ENCODE assay signal across 11 cellular contexts in genomic region chr19:18254546-18255500, GRCh38. TPM values are rescaled to one million over a fixed set of nuclear protein-coding genes. Genes with fewer than 3 reads are reported as not detected.
A peak's percentile ranks its signal among the peaks of the same experiment; 100 is the strongest.
DNase-seq lines count a peak whose midpoint lies in the region; ATAC-seq and TF ChIP-seq lines count a peak whose summit lies in the region.
"Had no signal": no experiment of that assay in that cellular context is flagged by ENCODE, and none has a peak within 500 bp of the region (broad histone marks: within the 10 kb centered on the region; RNA-seq: fewer than 3 reads in every experiment).

No MANE protein-coding gene starts in this region.

- no peaks in the 10 kb centered on the region for H3K9me3 ChIP-seq in HUES48 (ENCODE audit: control insufficient read depth, insufficient read depth, low read length)
- H3K9me3 ChIP-seq in left lung = no peaks in the 10 kb centered on the region
- H3K9me3 ChIP-seq: SJCRH30 had no signal

- peak; percentile 73 for ATAC-seq in left lung

- intact Hi-C loops in left lung (cut with DNase I) (loop anchor here in 1 of 2 donors (10.0 kb wide), 1 partner anchor 50 kb away; the partner anchor contains the start of gene RAB3A), head of caudate nucleus (cut with DNase I) (loop anchor here (5.0 kb wide), 2 partner anchors 43 to 58 kb away; no protein-coding TSS in a partner anchor), cardiac septum (cut with DNase I) (loop anchor here (5.0 kb wide), 1 partner anchor 48 kb away; no protein-coding TSS in a partner anchor)

- CTCF ChIA-PET in RWPE1 (lab: Yijun Ruan, JAX) = interaction anchor here (0.6 to 1.1 kb wide), 8 partner anchors 22 to 159 kb away, joined by 3 to 4 read pairs (median 3); no protein-coding TSS in a partner anchor

- TF ChIP-seq CTCF in RWPE1 (conservative IDR thresholded peaks at IDR 0.05; ENCODE audit: low read depth) (peak; percentile 14; the same call in 1 of the 2 replicates), left lung (IDR thresholded peaks at IDR 0.05) (no peak)

- H3K4me3 ChIP-seq in HUES48 (ENCODE audit: low read depth, low read length) (peak overlapping the region; percentile 3; the same call in 1 of the 2 replicates), left lung (no peak overlapping the region)
- H3K4me3 ChIP-seq: SJCRH30 had no signal

- H3K36me3 ChIP-seq in HUES48 (ENCODE audit: control insufficient read depth, insufficient read depth, low read length) (no peaks in the 10 kb centered on the region), left lung (peaks cover 0 to 10% of the 10 kb centered on the region in 2 donors)
- H3K36me3 ChIP-seq: SJCRH30 had no signal

- H3K27ac ChIP-seq in HUES48 (ENCODE audit: low read depth, low read length) = no peak overlapping the region
- no peak overlapping the region for H3K27ac ChIP-seq in RWPE1
- no peak overlapping the region for H3K27ac ChIP-seq in left lung
- H3K27ac ChIP-seq: SJCRH30 had no signal

- H3K27me3 ChIP-seq in HUES48 (ENCODE audit: control insufficient read depth, insufficient read depth, low read length) (peaks cover 7% of the 10 kb centered on the region), left lung (peaks cover 0 to 26% of the 10 kb centered on the region in 2 donors)

- POLR2A ChIA-PET in RWPE1 (lab: Yijun Ruan, JAX; ENCODE audit: low non-redundant PET) = interaction anchor here (0.6 kb wide), 1 partner anchor 1468 kb away, joined by 8 read pairs; no protein-coding TSS in a partner anchor

- DNase-seq in DMS53 (lab: John Stamatoyannopoulos, UW) (peak; percentile 82), RWPE1 (ENCODE audit: low spot score) (no peak), left lung (peak in 1 of 2 donors; percentile 79), head of caudate nucleus (no peak), SW 1271 (lab: John Stamatoyannopoulos, UW) (no peak), cardiac septum (ENCODE audit: low spot score) (no peak), cortex of kidney (lab: John Stamatoyannopoulos, UW) (no peak)
- DNase-seq: cerebellar nuclear complex, retina, SJCRH30 had no signal

- peaks cover 6% of the 10 kb centered on the region for H3K4me1 ChIP-seq in HUES48 (ENCODE audit: control insufficient read depth, insufficient read depth, low read length)
- no peaks in the 10 kb centered on the region for H3K4me1 ChIP-seq in left lung
- H3K4me1 ChIP-seq: SJCRH30 had no signal

- H3K9ac ChIP-seq in HUES48 (ENCODE audit: low read depth, low read length) = no peak overlapping the region

RNA-seq across cellular contexts. Expression of gene IQCN, which starts 19.4 kb away (rescaled TPM):
- 1 to 10 TPM; 3.0 to 5.8 TPM for total RNA-seq in left lung
- total RNA-seq in cardiac septum = 1.1 TPM

RNA-seq across cellular contexts. Expression of gene JUND, which starts 26.6 kb away (rescaled TPM):
- total RNA-seq in left lung = 100 to 1,000 TPM; 179 to 232 TPM
- total RNA-seq in cardiac septum = 140 TPM

RNA-seq across cellular contexts. Expression of gene PDE4C, which starts 28.6 kb away (rescaled TPM):
- total RNA-seq in left lung (10 to 100 TPM in 1 of 2 donors, 1 to 10 TPM in 1; 3.7 to 11.3 TPM), cardiac septum (1.3 TPM)

RNA-seq across cellular contexts. Expression of gene RAB3A, which starts 51.0 kb away (rescaled TPM):
- total RNA-seq in left lung (1 to 10 TPM; 3.1 to 4.4 TPM), cardiac septum (21.7 TPM)
